Comparison of ENCODE assay signal across 21 cellular contexts in genomic region chr1:61378498-61379180, GRCh38.
"Had no signal": no experiment of that assay in that cellular context is flagged by ENCODE, and none has a peak within 500 bp of the region (broad histone marks: within the 10 kb centered on the region; RNA-seq: fewer than 3 reads in every experiment).

No MANE protein-coding gene starts in this region.

- H3K9me3 Mint-ChIP-seq: dendritic cell treated with granulocyte-macrophage colony-stimulating factor and Interleukin-4, amounts not matched to agents 40 ng/mL and 50 ng/mL, for 4 days; effector memory CD8-positive, alpha-beta T cell; memory B cell; naive B cell; nephron; type B pancreatic cell had no signal

- H3K4me1 Mint-ChIP-seq: memory B cell, naive B cell had no signal

- H3K27me3 Mint-ChIP-seq: dendritic cell treated with granulocyte-macrophage colony-stimulating factor and Interleukin-4, amounts not matched to agents 40 ng/mL and 50 ng/mL, for 4 days; effector memory CD8-positive, alpha-beta T cell; type B pancreatic cell had no signal

- H3K36me3 ChIP-seq: thyroid gland had no signal

- H3K36me3 Mint-ChIP-seq: memory B cell, naive B cell had no signal

- H3K27ac Mint-ChIP-seq: dendritic cell treated with granulocyte-macrophage colony-stimulating factor and Interleukin-4, amounts not matched to agents 40 ng/mL and 50 ng/mL, for 4 days; effector memory CD8-positive, alpha-beta T cell; memory B cell; naive B cell; progenitor cell of endocrine pancreas; type B pancreatic cell had no signal

- H3K27ac ChIP-seq: epithelial cell of prostate, esophagus muscularis mucosa, gastroesophageal sphincter, hepatocyte, lower lobe of right lung, pancreas, suprapubic skin, thyroid gland had no signal

- H3K4me1 ChIP-seq: gastroesophageal sphincter, lower lobe of right lung, pancreas, suprapubic skin had no signal

- H3K4me3 ChIP-seq: esophagus muscularis mucosa, gastroesophageal sphincter, hepatocyte, lower lobe of right lung, pancreas, smooth muscle cell, suprapubic skin, thyroid gland had no signal

- H3K27me3 ChIP-seq: esophagus muscularis mucosa, gastroesophageal sphincter, hepatocyte, pancreas, suprapubic skin, thyroid gland had no signal

- DNase-seq: cerebellar nuclear complex; effector memory CD8-positive, alpha-beta T cell; glutamatergic neuron; lower lobe of right lung; naive B cell; occipital lobe; pancreas; stimulated activated CD4-positive, alpha-beta T cell treated with anti-CD3 and anti-CD28 coated beads, Interleukin-2, amount 100 ng/mL, for 48 hours; stimulated activated naive CD4-positive, alpha-beta T cell treated with Interleukin-2 at 50 U/mL for 16 hours; thyroid gland had no signal

- ATAC-seq: effector memory CD8-positive, alpha-beta T cell; gastroesophageal sphincter; lower lobe of right lung; pancreas had no signal

- H3K4me3 Mint-ChIP-seq: dendritic cell treated with granulocyte-macrophage colony-stimulating factor and Interleukin-4, amounts not matched to agents 40 ng/mL and 50 ng/mL, for 4 days; effector memory CD8-positive, alpha-beta T cell; memory B cell; naive B cell; nephron; type B pancreatic cell had no signal

- H3K9me3 ChIP-seq: esophagus muscularis mucosa, gastroesophageal sphincter, lower lobe of right lung, pancreas, suprapubic skin, thyroid gland had no signal
